Comparison of ENCODE assay signal across 1 cellular context in genomic region chr20:3239867-3240775, GRCh38.
TF ChIP-seq lines count a peak whose summit lies in the region.

No MANE protein-coding gene starts in this region.

TF ChIP-seq in SK-N-SH, 30 proteins besides CTCF, POLR2A, EP300 and RAD21 (continued from another document):
- TF ChIP-seq TEAD4 (IDR thresholded peaks at IDR 0.05; ENCODE audit: borderline replicate concordance, insufficient read depth) (no peak), SIN3A (IDR thresholded peaks at IDR 0.05; ENCODE audit: borderline replicate concordance, low read depth, low read length) (no peak), ZBTB33 (IDR thresholded peaks at IDR 0.05; ENCODE audit: borderline replicate concordance, low read depth) (no peak), USF2 (IDR thresholded peaks at IDR 0.05; ENCODE audit: borderline replicate concordance, low read depth, low read length) (no peak), REST (IDR thresholded peaks at IDR 0.05; ENCODE audit: low read depth, low read length) (no peak), CHD2 (IDR thresholded peaks at IDR 0.05; ENCODE audit: low read length, partially characterized antibody) (no peak), GABPA (IDR thresholded peaks at IDR 0.05; ENCODE audit: low read depth) (no peak), TAF1 (IDR thresholded peaks at IDR 0.05; ENCODE audit: borderline replicate concordance, low read depth, low read length) (no peak), MAX (IDR thresholded peaks at IDR 0.05; ENCODE audit: low read depth) (no peak), POLR2AphosphoS5 (IDR thresholded peaks at IDR 0.05; ENCODE audit: low read depth, low read length) (no peak)
TF ChIP-seq in SK-N-SH: peak in this region for 0.
